In the genomic region with DNA sequence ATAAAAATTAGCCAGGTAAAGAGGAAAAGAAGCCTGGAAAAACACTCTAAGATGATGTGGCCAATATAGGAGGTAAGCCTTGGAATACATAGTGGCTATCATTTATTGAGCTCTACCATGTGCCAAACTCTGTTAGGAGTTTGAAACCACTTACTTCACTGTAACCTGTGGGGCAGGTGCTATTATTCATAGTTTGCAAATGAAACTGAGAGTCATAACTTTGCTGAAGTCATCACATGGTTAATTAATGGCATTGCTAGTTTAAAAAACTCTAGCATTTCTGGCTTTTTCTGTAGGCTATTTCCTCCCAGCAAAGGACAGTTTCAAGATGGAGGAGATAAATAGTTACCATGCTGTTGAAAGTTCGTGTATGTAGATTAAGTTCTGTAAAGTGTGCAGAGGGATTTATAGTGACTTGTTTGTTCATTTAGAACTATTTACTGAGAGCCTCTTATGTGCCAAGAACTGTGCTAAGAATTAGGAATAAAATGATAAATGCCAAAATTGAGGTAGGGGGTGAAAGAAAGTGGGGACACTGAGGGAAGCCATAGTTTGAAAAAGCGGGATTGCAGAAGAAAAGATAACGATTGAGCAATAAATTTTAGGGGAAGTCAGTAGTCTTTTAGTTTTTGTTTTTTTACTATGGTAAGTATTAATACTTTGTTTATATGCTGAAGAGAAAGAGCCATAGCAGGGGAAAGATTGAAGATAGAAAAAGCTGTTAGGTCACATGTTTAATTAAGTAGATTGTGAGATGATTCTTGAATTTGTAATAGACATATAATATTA, we compare ENCODE assay signal across 20 cellular contexts. TPM values are rescaled to one million over a fixed set of nuclear protein-coding genes. Genes with fewer than 3 reads are reported as not detected.
DNase-seq lines count a peak whose midpoint lies in the region; ATAC-seq and TF ChIP-seq lines count a peak whose summit lies in the region.
"Had no signal": no experiment of that assay in that cellular context is flagged by ENCODE, and none has a peak within 500 bp of the region (broad histone marks: within the 10 kb centered on the region; RNA-seq: fewer than 3 reads in every experiment).

No MANE protein-coding gene starts in this region.

- no peak overlapping the region for H3K4me3 ChIP-seq in IMR-90 (ENCODE audit: insufficient read depth, low read depth, low read length)
- H3K4me3 ChIP-seq: A549, coronary artery had no signal

- peaks cover 7% of the 10 kb centered on the region for H3K4me1 ChIP-seq in IMR-90 (ENCODE audit: control insufficient read depth, insufficient read depth, low read length)

- no peak overlapping the region for H4K5ac ChIP-seq in IMR-90 (ENCODE audit: low read depth, low read length)

- in situ Hi-C loops in IMR-90 (cut with MboI; ENCODE audit: low sequenced_read_pairs) (no loop called here), KBM-7 (cut with MboI; ENCODE audit: low pct_unique_long_range_greater_than_20kb, low sequenced_read_pairs) (no loop called here)

- no peak for TF ChIP-seq POLR2A in IMR-90 (IDR thresholded peaks at IDR 0.05; ENCODE audit: low read depth, low read length)

- no peaks in the 10 kb centered on the region for H3K9me1 ChIP-seq in IMR-90 (ENCODE audit: insufficient read depth, low read length)

- no peak overlapping the region for H2BK20ac ChIP-seq in IMR-90 (ENCODE audit: low read depth, low read length)

- no peak overlapping the region for H2BK5ac ChIP-seq in IMR-90 (ENCODE audit: low read depth, low read length, poor library complexity, severe bottlenecking)

- H3K79me1 ChIP-seq in IMR-90 (ENCODE audit: low read depth in 1 of 2, low read length in 2 of 2), result peaks cover 5 to 13% of the 10 kb centered on the region in 2 experiments

- TF ChIP-seq RAD21 in IMR-90 (IDR thresholded peaks at IDR 0.05; ENCODE audit: low read length), result no peak

- POLR2A ChIA-PET in IMR-90 (lab: Charles Lee; ENCODE audit: unreplicated experiment), result no interaction called here

- H3K4me2 ChIP-seq in IMR-90 (ENCODE audit: low read depth, low read length), result no peak overlapping the region
- H3K4me2 ChIP-seq: A549 had no signal

- H4K20me1 ChIP-seq in IMR-90 (ENCODE audit: insufficient read depth, low read length), result no peaks in the 10 kb centered on the region

- no peaks in the 10 kb centered on the region for H3K27me3 Mint-ChIP-seq in stimulated activated naive CD8-positive, alpha-beta T cell treated with anti-CD3 and anti-CD28 coated beads, Interleukin-15, amount 100 ng/mL, for 72 hours
- H3K27me3 Mint-ChIP-seq: activated CD8-positive, alpha-beta T cell treated with anti-CD3 and anti-CD28 coated beads for 36 hours; activated T-helper 17 cell treated with anti-CD3 and anti-CD28 coated beads, Interleukin-2, amount 50 U/mL, for 72 hours; CD4-positive, alpha-beta memory T cell had no signal

- no peaks in the 10 kb centered on the region for H3K9me3 ChIP-seq in IMR-90 (ENCODE audit: control insufficient read depth, insufficient read depth, low read length)
- H3K9me3 ChIP-seq: A549, neutrophil had no signal

- H3K9ac ChIP-seq in IMR-90 (ENCODE audit: low read depth, low read length), result no peak overlapping the region

- dilution Hi-C loops in IMR-90 (cut with HindIII; ENCODE audit: low sequenced_read_pairs, unreplicated experiment), result no loop called here

- H3K27me3 ChIP-seq in IMR-90 (ENCODE audit: control insufficient read depth, insufficient read depth, low read length), result no peaks in the 10 kb centered on the region
- H3K27me3 ChIP-seq: neutrophil had no signal

- 100% methylated on average over 1 of the region's 3 CpGs; no CpG with 5 or more reads in 1 of the 2 experiments for WGBS in IMR-90 (ENCODE audit: extremely low coverage in 2 of 2, insufficient read length in 1 of 2), 2 experiments

- H3K27ac Mint-ChIP-seq in stimulated activated naive CD8-positive, alpha-beta T cell treated with anti-CD3 and anti-CD28 coated beads, Interleukin-15, amount 100 ng/mL, for 72 hours, result peak overlapping the region in 1 of 2 donors; percentile 3
- H3K27ac Mint-ChIP-seq: activated CD8-positive, alpha-beta T cell treated with anti-CD3 and anti-CD28 coated beads for 36 hours; activated T-helper 17 cell treated with anti-CD3 and anti-CD28 coated beads, Interleukin-2, amount 50 U/mL, for 72 hours; mesothelial cell of epicardium; stimulated activated effector memory CD8-positive, alpha-beta T cell treated with anti-CD3 and anti-CD28 coated beads, Interleukin-12 subunit alpha, Interleukin-12 subunit beta, amount 100 ng/mL, for 72 hours had no signal

- H2AFZ ChIP-seq in IMR-90 (replicated peaks; ENCODE audit: low read length, poor library complexity), result no peak overlapping the region

- no peak overlapping the region for H3K27ac ChIP-seq in IMR-90 (ENCODE audit: insufficient read depth, low read length)
- H3K27ac ChIP-seq: A549, coronary artery, neutrophil had no signal

- H3K23ac ChIP-seq in IMR-90 (ENCODE audit: low read depth, low read length), result no peak overlapping the region

- no peaks in the 10 kb centered on the region for H3K9me3 Mint-ChIP-seq in stimulated activated naive CD8-positive, alpha-beta T cell treated with anti-CD3 and anti-CD28 coated beads, Interleukin-15, amount 100 ng/mL, for 72 hours
- H3K9me3 Mint-ChIP-seq: activated CD8-positive, alpha-beta T cell treated with anti-CD3 and anti-CD28 coated beads for 36 hours; activated T-helper 17 cell treated with anti-CD3 and anti-CD28 coated beads, Interleukin-2, amount 50 U/mL, for 72 hours; CD4-positive, alpha-beta memory T cell; mesothelial cell of epicardium; stimulated activated effector memory CD8-positive, alpha-beta T cell treated with anti-CD3 and anti-CD28 coated beads, Interleukin-12 subunit alpha, Interleukin-12 subunit beta, amount 100 ng/mL, for 72 hours had no signal

- peaks cover 18% of the 10 kb centered on the region for H3K4me1 Mint-ChIP-seq in stimulated activated naive CD8-positive, alpha-beta T cell treated with anti-CD3 and anti-CD28 coated beads, Interleukin-15, amount 100 ng/mL, for 72 hours
- H3K4me1 Mint-ChIP-seq: activated T-helper 17 cell treated with anti-CD3 and anti-CD28 coated beads, Interleukin-2, amount 50 U/mL, for 72 hours had no signal

- H3K4ac ChIP-seq in IMR-90 (ENCODE audit: low read depth, low read length), result no peak overlapping the region

- no TSS peak for BruUV-seq in IMR-90 (replicated peaks; lab: Mats Ljungman, UMichigan)

- intact Hi-C loops in IMR-90 (cut with micrococcal nuclease), result no loop called here

- H2BK15ac ChIP-seq in IMR-90 (ENCODE audit: low read depth, low read length), result no peak overlapping the region

- no peak overlapping the region for H3K14ac ChIP-seq in IMR-90 (replicated peaks; ENCODE audit: low read depth, low read length)

- H2AK9ac ChIP-seq in IMR-90 (replicated peaks; ENCODE audit: low read depth, low read length, poor library complexity), result no peak overlapping the region

- no peak for DNase-seq in stimulated activated naive CD8-positive, alpha-beta T cell treated with anti-CD3 and anti-CD28 coated beads, Interleukin-15, amount 100 ng/mL, for 72 hours
- DNase-seq in stimulated activated naive CD8-positive, alpha-beta T cell treated with anti-CD3 and anti-CD28 coated beads, Interleukin-15, Interleukin-2, amounts not matched to agents 100 U/mL and 50 U/mL, for 24 hours, result no peak
- DNase-seq in IMR-90, result no peak
- no peak for DNase-seq in KBM-7
- no peak for DNase-seq in mesenteric fat pad (ENCODE audit: low spot score)
- DNase-seq in HuH-7 (ENCODE audit: low spot score), result no peak
- no peak for DNase-seq in activated effector memory CD4-positive, alpha-beta T cell treated with anti-CD3 and anti-CD28 coated beads, Interleukin-2, amount 50 U/mL, for 16 hours
- DNase-seq: activated CD8-positive, alpha-beta T cell treated with anti-CD3 and anti-CD28 coated beads for 36 hours; anterior cingulate cortex; CD4-positive, alpha-beta memory T cell; glutamatergic neuron; stimulated activated CD4-positive, alpha-beta T cell treated with anti-CD3 and anti-CD28 coated beads, Interleukin-4, amount 100 ng/mL, for 4 hours had no signal

- no peaks in the 10 kb centered on the region for H3K36me3 ChIP-seq in IMR-90 (ENCODE audit: control insufficient read depth, insufficient read depth, low read length)

- H2AK5ac ChIP-seq in IMR-90 (ENCODE audit: low read depth, low read length), result no peak overlapping the region

- no peak overlapping the region for H4K91ac ChIP-seq in IMR-90 (ENCODE audit: insufficient read depth, low read depth, low read length)

- H3K4me3 Mint-ChIP-seq in stimulated activated naive CD8-positive, alpha-beta T cell treated with anti-CD3 and anti-CD28 coated beads, Interleukin-15, amount 100 ng/mL, for 72 hours, result no peak overlapping the region
- H3K4me3 Mint-ChIP-seq: activated CD8-positive, alpha-beta T cell treated with anti-CD3 and anti-CD28 coated beads for 36 hours; activated T-helper 17 cell treated with anti-CD3 and anti-CD28 coated beads, Interleukin-2, amount 50 U/mL, for 72 hours; CD4-positive, alpha-beta memory T cell; mesothelial cell of epicardium; stimulated activated effector memory CD8-positive, alpha-beta T cell treated with anti-CD3 and anti-CD28 coated beads, Interleukin-12 subunit alpha, Interleukin-12 subunit beta, amount 100 ng/mL, for 72 hours had no signal

- H4K8ac ChIP-seq in IMR-90 (ENCODE audit: low read depth in 2 of 2, low read length in 2 of 2), result no peak overlapping the region

- H3K18ac ChIP-seq in IMR-90 (ENCODE audit: low read depth, low read length), result no peak overlapping the region

- peak; percentile 62 for ATAC-seq in stimulated activated naive CD8-positive, alpha-beta T cell treated with anti-CD3 and anti-CD28 coated beads, Interleukin-15, amount 100 ng/mL, for 72 hours
- no peak for ATAC-seq in stimulated activated naive CD8-positive, alpha-beta T cell treated with anti-CD3 and anti-CD28 coated beads, Interleukin-15, Interleukin-2, amounts not matched to agents 100 U/mL and 50 U/mL, for 24 hours
- ATAC-seq in HG02623 (IDR thresholded peaks at IDR 0.05; ENCODE audit: unreplicated experiment) (peak; percentile 52), IMR-90 (ENCODE audit: low read depth) (no peak)
- ATAC-seq: A549; activated CD8-positive, alpha-beta T cell treated with anti-CD3 and anti-CD28 coated beads for 36 hours; activated T-helper 17 cell treated with anti-CD3 and anti-CD28 coated beads, Interleukin-2, amount 50 U/mL, for 72 hours; SK-N-SH treated with all-trans-retinoic acid at 6 μM for 48 hours; stimulated activated effector memory CD8-positive, alpha-beta T cell treated with anti-CD3 and anti-CD28 coated beads, Interleukin-12 subunit alpha, Interleukin-12 subunit beta, amount 100 ng/mL, for 72 hours had no signal

- no peak for TF ChIP-seq CTCF in IMR-90 (conservative IDR thresholded peaks at IDR 0.05; ENCODE audit: low read depth, low read length)

- CTCF ChIA-PET in IMR-90 (lab: Yijun Ruan, JAX), result no interaction called here

- H3K56ac ChIP-seq in IMR-90 (ENCODE audit: extremely low read depth, insufficient read depth, low read length), result no peak overlapping the region

- H2BK120ac ChIP-seq in IMR-90 (ENCODE audit: low read depth, low read length), result no peak overlapping the region

TF ChIP-seq in IMR-90, 13 proteins besides CTCF, POLR2A, EP300 and RAD21 (continues in another document):
- 0 out of 2 replicates have a peak, but pooled peaks have one; percentile 34 for TF ChIP-seq CEBPB (IDR thresholded peaks at IDR 0.05; ENCODE audit: low read depth, low read length)

RNA-seq across cellular contexts. Expression of a gene that starts 57.2 kb away (rescaled TPM):
- total RNA-seq in IMR-90 (2012; rRNA removed) (29.9 and 33.1 TPM in 2 replicates), mesenteric fat pad (26.5 TPM)
- 12.1 and 16.7 TPM in 2 replicates for polyA plus RNA-seq in IMR-90 (2012; rRNA removed)
- 3.7 and 7.6 TPM in 2 replicates for polyA plus RNA-seq in IMR-90 (2012; cell fraction: cytosol; rRNA removed)
- 6.8 and 16.9 TPM in 2 replicates for polyA plus RNA-seq in IMR-90 (2012; cell fraction: nucleus; rRNA removed; ENCODE audit: low replicate concordance)

Comparison
In these comparisons a context has a peak if more than half of its experiments do, and no peak if none do; other contexts are left out.
1. ATAC-seq: peak in stimulated activated naive CD8-positive, alpha-beta T cell treated with anti-CD3 and anti-CD28 coated beads, Interleukin-15, amount 100 ng/mL, for 72 hours (single experiment) and HG02623 (single experiment); none in stimulated activated naive CD8-positive, alpha-beta T cell treated with anti-CD3 and anti-CD28 coated beads, Interleukin-15, Interleukin-2, amounts not matched to agents 100 U/mL and 50 U/mL, for 24 hours (single experiment) and IMR-90 (single experiment).